ENCODE assay signal across 20 cellular contexts in the genomic region with DNA sequence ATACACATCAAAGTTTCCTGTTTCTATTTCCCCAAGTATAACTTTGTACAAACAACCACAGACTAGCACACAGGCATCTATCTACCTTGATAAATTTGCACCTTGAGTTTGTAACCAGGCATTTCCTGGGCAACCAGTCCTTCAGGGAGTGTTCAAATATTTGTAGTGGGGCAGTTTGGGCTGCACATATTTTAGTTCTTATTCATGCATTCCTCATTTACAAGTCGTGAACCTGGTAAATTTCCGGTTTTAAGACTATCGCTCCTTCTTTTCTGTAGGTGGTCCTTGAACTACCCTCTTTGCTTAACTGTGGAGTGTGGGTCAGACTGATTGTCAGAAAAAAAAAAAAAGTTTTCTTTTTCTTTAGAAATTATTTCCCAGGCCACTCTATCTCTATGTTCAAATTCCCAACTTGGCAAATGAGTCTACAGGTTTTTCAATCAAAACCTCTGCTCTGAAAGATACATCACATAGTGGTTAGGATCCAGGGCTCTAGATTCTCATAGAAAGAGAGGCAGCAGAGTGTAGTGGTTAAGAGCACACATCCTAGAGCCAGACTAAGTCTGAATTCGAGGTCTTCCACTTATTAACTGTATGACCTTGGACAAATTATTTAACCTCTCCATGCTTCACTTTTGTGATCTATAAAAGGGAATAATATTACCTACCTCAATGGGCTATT.
DNase-seq lines count a peak whose midpoint lies in the region; ATAC-seq, FAIRE-seq and TF ChIP-seq lines count a peak whose summit lies in the region.
"Had no signal": no experiment of that assay in that cellular context is flagged by ENCODE, and none has a peak within 500 bp of the region (broad histone marks: within the 10 kb centered on the region; RNA-seq: fewer than 3 reads in every experiment).

No MANE protein-coding gene starts in this region.

- ATAC-seq in HG03378 (IDR thresholded peaks at IDR 0.05; ENCODE audit: unreplicated experiment), result no peak
- ATAC-seq: activated naive CD8-positive, alpha-beta T cell treated with anti-CD3 and anti-CD28 coated beads, Interleukin-2, amount 50 U/mL, for 24 hours; activated T-cell treated with anti-CD3 and anti-CD28 coated beads, Interleukin-2, amount 50 U/mL, for 4 hours; left colon; natural killer cell had no signal

- H3K27ac ChIP-seq in breast epithelium, result no peak overlapping the region
- H3K27ac ChIP-seq in mammary epithelial cell (ENCODE audit: insufficient read depth, low read depth, low read length), result peak overlapping the region; percentile 94
- no peak overlapping the region for H3K27ac ChIP-seq in liver (ENCODE audit: low read depth in 1 of 2, low read length in 2 of 2)
- H3K27ac ChIP-seq: SJCRH30 had no signal

- no peak overlapping the region for H3K4me3 ChIP-seq in breast epithelium
- H3K4me3 ChIP-seq in mammary epithelial cell (replicated peaks in 1 of 3; ENCODE audit: insufficient read depth in 1 of 3, low read depth in 2 of 3, low read length in 3 of 3), result no peak overlapping the region
- H3K4me3 ChIP-seq in liver (ENCODE audit: low read depth in 1 of 3, low read length in 3 of 3), result no peak overlapping the region
- H3K4me3 ChIP-seq: SJCRH30 had no signal

- in situ Hi-C loops in mammary epithelial cell (cut with MboI; ENCODE audit: low sequenced_read_pairs in 2 of 2), result no loop called here

- H3K9ac ChIP-seq in mammary epithelial cell (ENCODE audit: insufficient read depth, low read length), result no peak overlapping the region
- H3K9ac ChIP-seq in liver (ENCODE audit: low read depth in 1 of 2, low read length in 2 of 2), result peak overlapping the region in 1 of 2 donors; percentile 27

- H4K20me1 ChIP-seq in mammary epithelial cell (ENCODE audit: insufficient read depth, low read length), result no peaks in the 10 kb centered on the region

- WGBS in mammary epithelial cell (ENCODE audit: low coverage, missing lambda C conversion rate), result 31% methylated on average over 4 of the region's 4 CpGs
- 67% methylated on average over 4 of the region's 4 CpGs for WGBS in liver

- H3K4me1 ChIP-seq in breast epithelium (no peaks in the 10 kb centered on the region), mammary epithelial cell (ENCODE audit: insufficient read depth, low read length) (peaks cover 40% of the 10 kb centered on the region), liver (ENCODE audit: control insufficient read depth in 4 of 4, insufficient read depth in 4 of 4, low read length in 3 of 4) (peaks cover 0 to 2% (median 0%) of the 10 kb centered on the region in 4 donors)

- peak overlapping the region; percentile 57 for H3K4me2 ChIP-seq in mammary epithelial cell (ENCODE audit: insufficient read depth, low read depth, low read length)

- no peaks in the 10 kb centered on the region for H3K27me3 ChIP-seq in breast epithelium
- no peaks in the 10 kb centered on the region for H3K27me3 ChIP-seq in mammary epithelial cell (ENCODE audit: insufficient read depth, low read length)
- no peaks in the 10 kb centered on the region for H3K27me3 ChIP-seq in liver (ENCODE audit: control insufficient read depth in 4 of 4, insufficient read depth in 4 of 4, low read length in 3 of 4)
- H3K27me3 ChIP-seq: SJCRH30 had no signal

- H3K4me1 Mint-ChIP-seq in MCF 10A (ENCODE audit: insufficient read depth, unreplicated experiment), result peaks cover 11% of the 10 kb centered on the region
- H3K4me1 Mint-ChIP-seq: activated naive CD8-positive, alpha-beta T cell treated with anti-CD3 and anti-CD28 coated beads, Interleukin-2, amount 50 U/mL, for 24 hours; CD8-positive, alpha-beta memory T cell; natural killer cell had no signal

- H3K79me2 ChIP-seq in mammary epithelial cell (ENCODE audit: insufficient read depth, low read length), result no peaks in the 10 kb centered on the region

- DNase-seq in MCF 10A (ENCODE audit: unreplicated experiment) (peak; percentile 11), breast epithelium (ENCODE audit: low spot score in 2 of 2) (no peak), mammary epithelial cell (peak; percentile 58), urothelium cell line (ENCODE audit: low spot score) (peak; percentile 50), NOMO-1 (lab: John Stamatoyannopoulos, UW; ENCODE audit: unreplicated experiment in 2 of 2) (no peak)
- no peak for DNase-seq in activated CD4-positive, alpha-beta T cell treated with anti-CD3 and anti-CD28 coated beads for 4 hours
- DNase-seq: activated CD4-positive, alpha-beta T cell treated with anti-CD3 and anti-CD28 coated beads, Interleukin-2, amount 50 U/mL, for 48 hours; activated naive CD8-positive, alpha-beta T cell treated with anti-CD3 and anti-CD28 coated beads, Interleukin-2, amount 50 U/mL, for 24 hours; activated T-cell treated with anti-CD3 and anti-CD28 coated beads, Interleukin-2, amount 50 U/mL, for 4 hours; CD8-positive, alpha-beta memory T cell; head of caudate nucleus; left colon; MV-4-11; natural killer cell; NCI-H82; SJCRH30; substantia nigra had no signal

- dilution Hi-C loops in mammary epithelial cell (cut with HindIII; ENCODE audit: low sequenced_read_pairs), result no loop called here

- TF ChIP-seq CTCF in MCF 10A (IDR thresholded peaks at IDR 0.05; ENCODE audit: unreplicated experiment), result no peak
- TF ChIP-seq CTCF in breast epithelium (IDR thresholded peaks at IDR 0.05), result no peak
- TF ChIP-seq CTCF in mammary epithelial cell (conservative IDR thresholded peaks at IDR 0.05 in 1 of 2, IDR thresholded peaks at IDR 0.05 in 1 of 2; ENCODE audit: extremely low read depth in 1 of 2, insufficient read depth in 1 of 2, low read depth in 1 of 2, low read length in 2 of 2), result no peak
- TF ChIP-seq CTCF in liver (IDR thresholded peaks at IDR 0.05; ENCODE audit: low read depth, low read length, missing input control), result no peak

- no peak for TF ChIP-seq POLR2A in breast epithelium (IDR thresholded peaks at IDR 0.05)

- FAIRE-seq in urothelium cell line (lab: Jason Lieb, UNC), result no peak
- FAIRE-seq: A204.1 had no signal

- TF ChIP-seq RAD21 in liver (IDR thresholded peaks at IDR 0.05), result no peak

- H3K9me3 ChIP-seq in breast epithelium (no peaks in the 10 kb centered on the region), mammary epithelial cell (replicated peaks; ENCODE audit: insufficient read depth, low read length) (no peaks in the 10 kb centered on the region), liver (ENCODE audit: control insufficient read depth in 4 of 4, low read length in 3 of 4) (no peaks in the 10 kb centered on the region)
- H3K9me3 ChIP-seq: SJCRH30 had no signal

- no peaks in the 10 kb centered on the region for H3K27me3 Mint-ChIP-seq in MCF 10A (ENCODE audit: insufficient read depth, unreplicated experiment)
- H3K27me3 Mint-ChIP-seq: activated naive CD8-positive, alpha-beta T cell treated with anti-CD3 and anti-CD28 coated beads, Interleukin-2, amount 50 U/mL, for 24 hours; CD8-positive, alpha-beta memory T cell had no signal

- H3K4me3 Mint-ChIP-seq in MCF 10A (ENCODE audit: unreplicated experiment), result no peak overlapping the region
- H3K4me3 Mint-ChIP-seq: activated naive CD8-positive, alpha-beta T cell treated with anti-CD3 and anti-CD28 coated beads, Interleukin-2, amount 50 U/mL, for 24 hours; activated T-cell treated with anti-CD3 and anti-CD28 coated beads, Interleukin-2, amount 50 U/mL, for 4 hours; CD8-positive, alpha-beta memory T cell; natural killer cell had no signal

- no peak overlapping the region for H2AFZ ChIP-seq in mammary epithelial cell (ENCODE audit: low read depth, low read length)

- intact Hi-C loops in MCF 10A (cut with micrococcal nuclease) (no loop called here), breast epithelium (cut with DNase I; ENCODE audit: low total_unique reads) (no loop called here), mammary epithelial cell (cut with micrococcal nuclease) (loop anchor here (5.0 kb wide), 1 partner anchor 58 kb away; no protein-coding TSS in a partner anchor)

- H3K36me3 ChIP-seq in breast epithelium (no peaks in the 10 kb centered on the region), mammary epithelial cell (ENCODE audit: insufficient read depth, low read length) (no peaks in the 10 kb centered on the region), liver (ENCODE audit: control insufficient read depth in 4 of 4, insufficient read depth in 3 of 4, low read depth in 1 of 4, low read length in 3 of 4) (no peaks in the 10 kb centered on the region)
- H3K36me3 ChIP-seq: SJCRH30 had no signal

- no peaks in the 10 kb centered on the region for H3K36me3 Mint-ChIP-seq in MCF 10A (ENCODE audit: insufficient read depth, unreplicated experiment)
- H3K36me3 Mint-ChIP-seq: CD8-positive, alpha-beta memory T cell; natural killer cell had no signal

- no peaks in the 10 kb centered on the region for H3K9me3 Mint-ChIP-seq in MCF 10A (ENCODE audit: unreplicated experiment)
- H3K9me3 Mint-ChIP-seq: activated naive CD8-positive, alpha-beta T cell treated with anti-CD3 and anti-CD28 coated beads, Interleukin-2, amount 50 U/mL, for 24 hours had no signal

- BruUV-seq in MCF 10A (replicated peaks; lab: Mats Ljungman, UMichigan), result no TSS peak
- BruUV-seq in mammary epithelial cell (replicated peaks; lab: Mats Ljungman, UMichigan), result TSS peak; percentile 62

- CTCF ChIA-PET in MCF 10A (lab: Yijun Ruan, JAX) (no interaction called here), mammary epithelial cell (lab: Charles Lee; ENCODE audit: low non-redundant PET) (no interaction called here)

- H3K27ac Mint-ChIP-seq in MCF 10A (ENCODE audit: low read depth, unreplicated experiment), result no peak overlapping the region
- H3K27ac Mint-ChIP-seq: activated naive CD8-positive, alpha-beta T cell treated with anti-CD3 and anti-CD28 coated beads, Interleukin-2, amount 50 U/mL, for 24 hours; CD8-positive, alpha-beta memory T cell; natural killer cell had no signal

- POLR2A ChIA-PET in MCF 10A (lab: Yijun Ruan, JAX), result no interaction called here

Comparison
In these comparisons a context has a peak if more than half of its experiments do, and no peak if none do; other contexts are left out.
1. DNase-seq: peak in MCF 10A (single experiment), mammary epithelial cell (single experiment) and urothelium cell line (single experiment); none in breast epithelium (0 of 2), activated CD4-positive, alpha-beta T cell treated with anti-CD3 and anti-CD28 coated beads for 4 hours (0 of 2) and NOMO-1 (0 of 2).